19 cellular contexts compared by ENCODE assay signal in the genomic region with DNA sequence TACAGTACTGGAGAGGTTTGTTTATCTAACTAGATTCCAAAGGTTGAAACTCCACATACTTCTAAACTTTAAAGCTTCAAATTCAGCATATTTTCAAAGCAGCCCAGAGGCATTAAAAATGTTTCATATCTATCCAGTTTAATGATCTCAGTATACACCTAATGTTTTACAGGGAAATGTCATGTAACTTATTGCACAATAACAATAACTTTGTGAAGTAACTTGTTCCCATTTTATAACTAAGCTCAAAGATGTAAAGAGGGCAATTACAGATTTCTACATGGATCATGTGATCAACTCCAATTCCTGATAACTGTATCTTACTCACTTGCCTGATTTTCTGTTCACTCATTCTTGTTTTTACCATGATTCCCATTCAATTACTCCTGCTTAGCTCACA.
"Had no signal": no experiment of that assay in that cellular context is flagged by ENCODE, and none has a peak within 500 bp of the region (broad histone marks: within the 10 kb centered on the region; RNA-seq: fewer than 3 reads in every experiment).

No MANE protein-coding gene starts in this region.

- H3K9ac ChIP-seq: neural progenitor cell had no signal

- H3K27me3 Mint-ChIP-seq: natural killer cell treated with Interleukin-12 subunit alpha and Interleukin-12 subunit beta and Interleukin-15 and Interleukin-18, amount 100 ng/mL, for 72 hours had no signal

- H3K4me1 ChIP-seq: gastrocnemius medialis, heart right ventricle, left lung, lower lobe of right lung, neural progenitor cell, right atrium auricular region had no signal

- H3K27ac Mint-ChIP-seq: immature natural killer cell; natural killer cell treated with Interleukin-12 subunit alpha and Interleukin-12 subunit beta and Interleukin-15 and Interleukin-18, amount 100 ng/mL, for 72 hours; neural progenitor cell had no signal

- H3K4me3 ChIP-seq: coronary artery, dorsolateral prefrontal cortex, gastrocnemius medialis, heart right ventricle, left lung, lower lobe of right lung, neural progenitor cell, ovary, right atrium auricular region, smooth muscle cell had no signal

- H3K4me1 Mint-ChIP-seq: immature natural killer cell, neural progenitor cell had no signal

- H2AFZ ChIP-seq: neural progenitor cell had no signal

- H3K4me2 ChIP-seq: neural progenitor cell, smooth muscle cell had no signal

- DNase-seq: dorsolateral prefrontal cortex; effector CD8-positive, alpha-beta T cell; gastrocnemius medialis; heart right ventricle; immature natural killer cell; left lung; lower lobe of right lung; mesenchymal stem cell; midbrain; nucleus accumbens; ovary; stimulated activated CD4-positive, alpha-beta T cell treated with anti-CD3 and anti-CD28 coated beads, Interleukin-2, amount 100 ng/mL, for 48 hours; stimulated activated naive CD4-positive, alpha-beta T cell treated with Interleukin-2 at 50 U/mL for 16 hours; trophoblast cell had no signal

- H3K27me3 ChIP-seq: dorsolateral prefrontal cortex, gastrocnemius medialis, heart right ventricle, left lung, neural progenitor cell, ovary, right atrium auricular region had no signal

- H3K4me3 Mint-ChIP-seq: immature natural killer cell; natural killer cell treated with Interleukin-12 subunit alpha and Interleukin-12 subunit beta and Interleukin-15 and Interleukin-18, amount 100 ng/mL, for 72 hours; neural progenitor cell had no signal

- H3K9me3 ChIP-seq: gastrocnemius medialis, lower lobe of right lung, ovary had no signal

- H3K27ac ChIP-seq: coronary artery, dorsolateral prefrontal cortex, gastrocnemius medialis, heart right ventricle, left lung, lower lobe of right lung, neural progenitor cell, ovary, right atrium auricular region had no signal

- H3K36me3 Mint-ChIP-seq: immature natural killer cell, neural progenitor cell had no signal

- H3K36me3 ChIP-seq: gastrocnemius medialis, heart right ventricle, left lung, lower lobe of right lung, neural progenitor cell, ovary, right atrium auricular region had no signal
